Comparison of ENCODE assay signal across 21 cellular contexts in the genomic region with DNA sequence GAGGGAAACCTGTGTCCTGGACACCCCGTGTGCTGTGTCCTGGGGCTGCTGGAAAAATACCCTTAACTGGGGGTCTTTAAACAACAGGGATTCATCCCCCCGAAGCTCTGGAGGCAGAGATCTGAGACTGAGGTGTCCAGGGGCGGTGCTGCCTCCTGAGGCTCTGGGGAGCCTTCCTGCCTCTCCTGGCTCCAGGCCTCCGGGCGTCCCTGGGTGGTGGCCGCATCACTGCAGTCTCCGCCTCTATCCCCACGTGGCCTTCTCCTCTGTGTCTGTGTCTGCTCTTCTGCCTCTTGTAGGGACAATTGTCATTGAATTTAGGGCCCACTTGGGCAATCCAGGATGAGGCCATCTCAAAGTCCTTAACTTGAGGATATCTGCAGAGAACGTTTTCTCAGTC.
"Had no signal": no experiment of that assay in that cellular context is flagged by ENCODE, and none has a peak within 500 bp of the region (broad histone marks: within the 10 kb centered on the region; RNA-seq: fewer than 3 reads in every experiment).

No MANE protein-coding gene starts in this region.

- H3K27me3 ChIP-seq: foreskin keratinocyte, left lung, ovary, right atrium auricular region, stomach, transverse colon had no signal

- ATAC-seq: effector memory CD8-positive, alpha-beta T cell; foreskin keratinocyte; left lung had no signal

- H3K36me3 ChIP-seq: left lung, ovary, right atrium auricular region, stomach, thoracic aorta, transverse colon had no signal

- H3K27ac ChIP-seq: foreskin keratinocyte, left lung, ovary, right atrium auricular region, stomach, thoracic aorta, transverse colon had no signal

- FAIRE-seq: colon, keratinocyte, small intestine had no signal

- H3K4me1 Mint-ChIP-seq: immature natural killer cell, naive B cell had no signal

- H3K4me3 Mint-ChIP-seq: dendritic cell treated with granulocyte-macrophage colony-stimulating factor and Interleukin-4, amounts not matched to agents 40 ng/mL and 50 ng/mL, for 4 days; effector memory CD8-positive, alpha-beta T cell; immature natural killer cell; naive B cell; nephron had no signal

- H3K36me3 Mint-ChIP-seq: immature natural killer cell, naive B cell had no signal

- H3K4me3 ChIP-seq: left lung, lung, ovary, right atrium auricular region, stomach, thoracic aorta, transverse colon had no signal

- H3K9me3 Mint-ChIP-seq: dendritic cell treated with granulocyte-macrophage colony-stimulating factor and Interleukin-4, amounts not matched to agents 40 ng/mL and 50 ng/mL, for 4 days; effector memory CD8-positive, alpha-beta T cell; immature natural killer cell had no signal

- H3K9me3 ChIP-seq: left lung, ovary, right atrium auricular region, stomach, thoracic aorta, transverse colon had no signal

- H3K27me3 Mint-ChIP-seq: dendritic cell treated with granulocyte-macrophage colony-stimulating factor and Interleukin-4, amounts not matched to agents 40 ng/mL and 50 ng/mL, for 4 days had no signal

- H3K4me1 ChIP-seq: foreskin keratinocyte, left lung, right atrium auricular region, stomach, transverse colon had no signal

- DNase-seq: effector memory CD8-positive, alpha-beta T cell; foreskin keratinocyte; immature natural killer cell; left lung; mesenchymal stem cell; naive B cell; nucleus accumbens; ovary; small intestine; stimulated activated CD4-positive, alpha-beta T cell treated with anti-CD3 and anti-CD28 coated beads, Interleukin-12 subunit alpha, Interleukin-12 subunit beta, amount 100 ng/mL, for 4 hours; stimulated activated naive CD4-positive, alpha-beta T cell; stomach; substantia nigra; transverse colon had no signal

- H3K27ac Mint-ChIP-seq: dendritic cell treated with granulocyte-macrophage colony-stimulating factor and Interleukin-4, amounts not matched to agents 40 ng/mL and 50 ng/mL, for 4 days; effector memory CD8-positive, alpha-beta T cell; immature natural killer cell; naive B cell; nephron had no signal
